In genomic region chr2:130145006-130145414, GRCh38 we compare ENCODE assay signal across 8 cellular contexts. TPM values are rescaled to one million over a fixed set of nuclear protein-coding genes. Genes with fewer than 3 reads are reported as not detected.
DNase-seq lines count a peak whose midpoint lies in the region; ATAC-seq and TF ChIP-seq lines count a peak whose summit lies in the region.
"Not testable (repeated sequence)": the region's sequence is repeated elsewhere in the genome, so short reads cannot be mapped to it uniquely, and the experiment has no call there.

TSS of gene CCDC74B (minus strand) at chr2:130145112. CDS start at chr2:130144996, 116 bp downstream.

- BruUV-seq in HCT116 (replicated peaks; lab: Mats Ljungman, UMichigan): not testable (repeated sequence)

- H3K27me3 ChIP-seq in HCT116 (ENCODE audit: insufficient read depth, low read length); gastroesophageal sphincter; ovary: not testable (repeated sequence)

- H4K20me1 ChIP-seq in HCT116 (ENCODE audit: insufficient read depth): not testable (repeated sequence)

- intact Hi-C loops in HCT116 (cut with micrococcal nuclease); ovary (cut with DNase I): not testable (repeated sequence)

- TF ChIP-seq EP300 in gastroesophageal sphincter (IDR thresholded peaks at IDR 0.05); ovary (IDR thresholded peaks at IDR 0.05): not testable (repeated sequence)

- DNase-seq in G401 (ENCODE audit: low spot score): peak; percentile 55
- not testable (repeated sequence) for DNase-seq in HCT116 (ENCODE audit: low read depth, low spot score)
- DNase-seq in LoVo (ENCODE audit: low spot score): peak; percentile 39
- peak; percentile 35 for DNase-seq in SK-MEL-5 (ENCODE audit: low read depth, low spot score)
- peak; percentile 46 for DNase-seq in activated gamma-delta T cell treated with Interleukin-2 at 50 U/mL for 16 hours
- peak; percentile 59 to 69 (median 66) for DNase-seq in ovary
- DNase-seq in stromal cell of bone marrow (ENCODE audit: low read depth): peak; percentile 19

- ATAC-seq in HCT116: peak; percentile 97
- ATAC-seq in gastroesophageal sphincter: peak; percentile 89

- not testable (repeated sequence) for H3K4me1 ChIP-seq in HCT116 (ENCODE audit: control insufficient read depth in 1 of 2, insufficient read depth in 2 of 2, low read length in 2 of 2); ovary (ENCODE audit: insufficient read depth)
- peaks cover 0 to 14% (median 0%) of the 10 kb centered on the region in 3 donors for H3K4me1 ChIP-seq in gastroesophageal sphincter

- H3K9ac ChIP-seq in HCT116 (ENCODE audit: low read length): peak within 1 kb of the TSS; percentile 40; the same call in 1 of the 2 replicates

- TF ChIP-seq CTCF in HCT116 (IDR thresholded peaks at IDR 0.05 in 2 of 3, conservative IDR thresholded peaks at IDR 0.05 in 1 of 3; ENCODE audit: borderline replicate concordance in 1 of 3, insufficient read depth in 1 of 3, low read depth in 2 of 3, low read length in 2 of 3); gastroesophageal sphincter (IDR thresholded peaks at IDR 0.05); ovary (IDR thresholded peaks at IDR 0.05): not testable (repeated sequence)

- in situ Hi-C loops in G401 (cut with HindIII; ENCODE audit: low sequenced_read_pairs); SK-MEL-5 (cut with HindIII; ENCODE audit: low pct_unique_long_range_greater_than_20kb, low sequenced_read_pairs): not testable (repeated sequence)

- RAD21 ChIA-PET in HCT116 (lab: Charles Lee; ENCODE audit: low non-redundant PET in 1 of 2, low total read pairs in 2 of 2, uncharacterized antibody in 2 of 2, unreplicated experiment in 2 of 2): not testable (repeated sequence)

- not testable (repeated sequence) for H3K27ac ChIP-seq in HCT116 (ENCODE audit: low read depth, low read length)
- H3K27ac ChIP-seq in gastroesophageal sphincter (peak within 1 kb of the TSS in 2 of 4 donors; percentile 12 to 43), ovary (peak within 1 kb of the TSS in 1 of 2 donors; percentile 25)

- H3K4me2 ChIP-seq in HCT116 (ENCODE audit: low read length): peak within 1 kb of the TSS; percentile 65

- CTCF ChIA-PET in HCT116 (lab: Charles Lee): not testable (repeated sequence)

- H3K4me3 ChIP-seq in HCT116 (replicated peaks in 1 of 2; ENCODE audit: low read depth in 1 of 2, low read length in 2 of 2): peak within 1 kb of the TSS; percentile 26 to 38; a peak in 3 of 4 replicates
- H3K4me3 ChIP-seq in gastroesophageal sphincter: peak within 1 kb of the TSS; percentile 30 to 46
- H3K4me3 ChIP-seq in ovary: peak within 1 kb of the TSS; percentile 32

- not testable (repeated sequence) for H3K79me2 ChIP-seq in HCT116 (ENCODE audit: insufficient read depth, low read length)

- not testable (repeated sequence) for TF ChIP-seq RAD21 in HCT116 (IDR thresholded peaks at IDR 0.05; ENCODE audit: low read depth)

- H3K36me3 ChIP-seq in HCT116 (ENCODE audit: control insufficient read depth in 1 of 2, insufficient read depth in 2 of 2, low read length in 2 of 2); gastroesophageal sphincter; ovary: not testable (repeated sequence)

- POLR2A ChIA-PET in HCT116 (lab: Charles Lee): not testable (repeated sequence)

- H3K9me3 ChIP-seq in HCT116 (ENCODE audit: control insufficient read depth in 1 of 2, insufficient read depth in 1 of 2, low read depth in 1 of 2, low read length in 2 of 2); gastroesophageal sphincter; ovary: not testable (repeated sequence)

- H3K9me2 ChIP-seq in HCT116 (ENCODE audit: insufficient read depth): not testable (repeated sequence)

- TF ChIP-seq POLR2A in HCT116 (IDR thresholded peaks at IDR 0.05; ENCODE audit: borderline replicate concordance, extremely low read depth, insufficient read depth, insufficient read length); gastroesophageal sphincter (IDR thresholded peaks at IDR 0.05); ovary (IDR thresholded peaks at IDR 0.05): not testable (repeated sequence)

- whole genome bisulfite sequencing in gastroesophageal sphincter (ENCODE audit: low coverage in 1 of 2), 2 donors: 12 to 36% methylated on average over 5 to 9 of the region's 30 CpGs
- WGBS in ovary, 3 donors: 3 to 12% (median 6%) methylated on average over 21 to 29 of the region's 30 CpGs

- H2AFZ ChIP-seq in HCT116 (ENCODE audit: low read depth, low read length, poor library complexity, severe bottlenecking): not testable (repeated sequence)

TF ChIP-seq in HCT116, 20 proteins besides CTCF, POLR2A, EP300 and RAD21:
- TF ChIP-seq POLR2AphosphoS5 (IDR thresholded peaks at IDR 0.05; ENCODE audit: low read depth, low read length) (0 out of 2 replicates have a peak, but pooled peaks have one; percentile 29), EGR1 (IDR thresholded peaks at IDR 0.05; ENCODE audit: low read depth) (peak; percentile 64)
TF ChIP-seq in HCT116: peak in this region for 2; not testable (repeated sequence) for 18.

RNA-seq across cellular contexts. Expression of gene CCDC74B, which starts in this region (rescaled TPM):
- 71.6 and 76.7 TPM in 2 replicates for total RNA-seq in G401 (2014; rRNA removed; shearing (Covaris generic))
- 3.2 TPM for total RNA-seq in HCT116 (2021; ENCODE audit: unreplicated experiment)
- 2.4 and 3.0 TPM in 2 replicates for polyA plus RNA-seq in HCT116 (2012)
- 1.3 and 2.9 TPM in 2 replicates for total RNA-seq in SK-MEL-5 (2014; rRNA removed; shearing (Covaris generic))
- polyA plus RNA-seq in SK-MEL-5 (2015; cell fraction: cytosol; rRNA removed): 3.7 and 5.1 TPM in 2 replicates
- 5.9 and 21.0 TPM in 2 replicates for polyA plus RNA-seq in SK-MEL-5 (2015; cell fraction: nucleus; rRNA removed)
- total RNA-seq in gastroesophageal sphincter: 1 to 10 TPM; 2.0 to 5.1 (median 4.3) TPM
- 10 to 100 TPM in 1 of 7 donors, 1 to 10 TPM in 6; 3.3 to 42.9 (median 5.4) TPM for total RNA-seq in ovary
- polyA plus RNA-seq in ovary: 1 to 10 TPM; 2.6 to 9.1 TPM
